ENCODE assay signal across 27 cellular contexts in the genomic region with DNA sequence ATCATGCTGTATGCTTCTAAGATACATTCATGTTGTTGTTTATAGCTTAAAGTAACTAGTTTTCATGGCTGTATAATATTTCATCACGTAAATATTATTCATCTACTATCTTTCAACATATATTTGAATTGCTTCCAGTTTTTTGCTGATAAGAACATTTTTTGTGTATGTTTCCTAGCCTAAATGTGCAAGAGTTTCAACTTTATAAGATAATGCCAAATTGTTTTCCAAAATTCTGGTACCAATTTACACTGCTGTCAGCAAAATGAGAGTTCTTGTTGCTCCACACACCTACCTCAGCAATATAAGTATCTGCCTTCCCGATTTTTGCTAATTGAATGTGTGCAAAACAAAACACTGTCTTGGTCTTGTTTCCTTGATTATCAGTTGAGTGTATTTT.
"Had no signal": no experiment of that assay in that cellular context is flagged by ENCODE, and none has a peak within 500 bp of the region (broad histone marks: within the 10 kb centered on the region; RNA-seq: fewer than 3 reads in every experiment).

No MANE protein-coding gene starts in this region.

- H3K79me2 ChIP-seq: parathyroid adenoma had no signal

- H3K4me1 ChIP-seq: neural progenitor cell, parathyroid adenoma, psoas muscle, stomach, thyroid gland, tibial nerve, upper lobe of left lung, vagina had no signal

- H3K27me3 ChIP-seq: neural progenitor cell, ovary, spleen, stomach, thyroid gland, tibial nerve, upper lobe of left lung, vagina had no signal

- H3K36me3 ChIP-seq: neural progenitor cell, ovary, stomach, thoracic aorta, thyroid gland, tibial nerve, upper lobe of left lung, vagina had no signal

- H2AFZ ChIP-seq: neural progenitor cell, parathyroid adenoma had no signal

- FAIRE-seq: urothelium cell line had no signal

- H3K4me3 ChIP-seq: neural progenitor cell, ovary, psoas muscle, skin epidermis, smooth muscle cell, spleen, stomach, thoracic aorta, thyroid gland, tibial nerve, upper lobe of left lung, vagina had no signal

- H3K27ac ChIP-seq: neural progenitor cell, ovary, parathyroid adenoma, psoas muscle, skin epidermis, spleen, stomach, thoracic aorta, thyroid gland, tibial nerve, upper lobe of left lung, vagina had no signal

- H3K9me3 ChIP-seq: ovary, psoas muscle, stomach, thyroid gland, vagina had no signal

- H3K9ac ChIP-seq: neural progenitor cell, parathyroid adenoma had no signal

- H3K4me2 ChIP-seq: neural progenitor cell, smooth muscle cell had no signal

- DNase-seq: natural killer cell; occipital lobe; ovary; posterior cingulate gyrus; psoas muscle; right cardiac atrium; spleen; stimulated activated CD4-positive, alpha-beta T cell treated with anti-CD3 and anti-CD28 coated beads, Interleukin-12 subunit alpha, Interleukin-12 subunit beta, amount 100 ng/mL, for 4 hours; stimulated activated CD4-positive, alpha-beta T cell treated with anti-CD3 and anti-CD28 coated beads, Interleukin-1b, Interleukin-23, amount 100 ng/mL, for 48 hours; stimulated activated CD4-positive, alpha-beta T cell treated with anti-CD3 and anti-CD28 coated beads, Interleukin-4, amount 100 ng/mL, for 1 hour; stimulated activated CD4-positive, alpha-beta T cell treated with anti-CD3 and anti-CD28 coated beads, Interleukin-4, amount 100 ng/mL, for 4 hours; stimulated activated CD8-positive, alpha-beta memory T cell treated with anti-CD3 and anti-CD28 coated beads, Interleukin-4, amount 100 ng/mL, for 48 hours; stimulated activated naive CD4-positive, alpha-beta T cell; stomach; thyroid gland; trophoblast cell; upper lobe of left lung had no signal

- ATAC-seq: natural killer cell; psoas muscle; right cardiac atrium; sciatic nerve; stimulated activated memory B cell treated with anti-CD40 and anti-IgM and Interleukin-4, amounts not matched to agents 10 μg/mL and 1 μg/mL and 100 μg/mL, for 72 hours had no signal
